In genomic region chr4:101790521-101791188, GRCh38 we compare ENCODE assay signal across 8 cellular contexts. TPM values are rescaled to one million over a fixed set of nuclear protein-coding genes. Genes with fewer than 3 reads are reported as not detected.
DNase-seq lines count a peak whose midpoint lies in the region; ATAC-seq and TF ChIP-seq lines count a peak whose summit lies in the region.

Gene BANK1 (plus strand): TSS chr4:101790730. CDS start chr4:101790881, 151 bp downstream.

- H4K20me1 ChIP-seq in BLaER1 = no peaks in the 10 kb centered on the region
- no peaks in the 10 kb centered on the region for H4K20me1 ChIP-seq in OCI-LY3 (ENCODE audit: insufficient read depth, low read length)

- H3K4me1 ChIP-seq in BLaER1 = peaks cover 29% of the 10 kb centered on the region
- peaks cover 39% of the 10 kb centered on the region for H3K4me1 ChIP-seq in OCI-LY3 (ENCODE audit: low read length)
- peaks cover 13% of the 10 kb centered on the region for H3K4me1 ChIP-seq in adipocyte (ENCODE audit: control insufficient read depth, insufficient read depth, low read length)
- H3K4me1 ChIP-seq in right cardiac atrium (ENCODE audit: control insufficient read depth, insufficient read depth, low read length) = peaks cover 1% of the 10 kb centered on the region

- peaks cover 7% of the 10 kb centered on the region; the same call in 1 of the 2 replicates for H3K9me3 ChIP-seq in BLaER1
- H3K9me3 ChIP-seq in OCI-LY3 (ENCODE audit: insufficient read depth, low read length) = no peaks in the 10 kb centered on the region
- H3K9me3 ChIP-seq in adipocyte (ENCODE audit: control insufficient read depth, low read length) = no peaks in the 10 kb centered on the region
- no peaks in the 10 kb centered on the region for H3K9me3 ChIP-seq in right cardiac atrium (ENCODE audit: control insufficient read depth, low read length)

- H3K4me3 Mint-ChIP-seq in progenitor cell of endocrine pancreas (ENCODE audit: low read depth) = peak within 1 kb of the TSS; percentile 77

- peak; percentile 75 for DNase-seq in GM19238 (ENCODE audit: insufficient read length, low spot score)
- DNase-seq in adipocyte (ENCODE audit: low read depth) = no peak
- peak; percentile 35 to 72 (median 69) for DNase-seq in right cardiac atrium
- DNase-seq in progenitor cell of endocrine pancreas (ENCODE audit: low spot score, unreplicated experiment) = peak; percentile 79
- no peak for DNase-seq in SW480 (ENCODE audit: low spot score)

- H3K9ac ChIP-seq in BLaER1 (peak within 1 kb of the TSS; percentile 52), OCI-LY3 (ENCODE audit: low read length) (peak within 1 kb of the TSS; percentile 86), adipocyte (ENCODE audit: low read length) (peak within 1 kb of the TSS; percentile 71)

- H3K79me2 ChIP-seq in OCI-LY3 (ENCODE audit: low read length) = no peaks in the 10 kb centered on the region

- TF ChIP-seq CTCF in OCI-LY3 (IDR thresholded peaks at IDR 0.05; ENCODE audit: low read depth, low read length) (peak; percentile 69), progenitor cell of endocrine pancreas (IDR thresholded peaks at IDR 0.05; ENCODE audit: unreplicated experiment) (peak; percentile 75)

- peak within 1 kb of the TSS; percentile 82 for H2AFZ ChIP-seq in OCI-LY3 (ENCODE audit: low read depth, low read length)

- H3K9me3 Mint-ChIP-seq in progenitor cell of endocrine pancreas (ENCODE audit: low read depth) = peaks cover 4% of the 10 kb centered on the region

- H3K36me3 ChIP-seq in BLaER1 (no peaks in the 10 kb centered on the region), OCI-LY3 (replicated peaks; ENCODE audit: low read depth, low read length) (no peaks in the 10 kb centered on the region), adipocyte (ENCODE audit: control insufficient read depth, insufficient read depth, low read length, severe bottlenecking) (no peaks in the 10 kb centered on the region)

- H3K4me2 ChIP-seq in BLaER1 (peak within 1 kb of the TSS; percentile 99), OCI-LY3 (ENCODE audit: low read length) (peak within 1 kb of the TSS; percentile 92)

- H3K27me3 Mint-ChIP-seq in progenitor cell of endocrine pancreas = peaks cover 14% of the 10 kb centered on the region

- peak; percentile 100 for ATAC-seq in HG03280 (IDR thresholded peaks at IDR 0.05; ENCODE audit: unreplicated experiment)
- peak; percentile 73 to 87 for ATAC-seq in right cardiac atrium

- H3K4me1 Mint-ChIP-seq in progenitor cell of endocrine pancreas (ENCODE audit: low read depth) = peaks cover 4% of the 10 kb centered on the region

- intact Hi-C loops in right cardiac atrium (cut with DNase I) = no loop called here

- H3K36me3 Mint-ChIP-seq in progenitor cell of endocrine pancreas (ENCODE audit: insufficient read depth) = no peaks in the 10 kb centered on the region

- peaks cover 6% of the 10 kb centered on the region; the same call in 1 of the 2 replicates for H3K27me3 ChIP-seq in BLaER1
- no peaks in the 10 kb centered on the region; the same call in 1 of the 2 replicates for H3K27me3 ChIP-seq in OCI-LY3 (ENCODE audit: low read depth, low read length)
- H3K27me3 ChIP-seq in adipocyte (replicated peaks; ENCODE audit: control insufficient read depth, insufficient read depth, low read length) = no peaks in the 10 kb centered on the region
- no peaks in the 10 kb centered on the region for H3K27me3 ChIP-seq in right cardiac atrium (ENCODE audit: control insufficient read depth, insufficient read depth)

- peak within 1 kb of the TSS; percentile 67 for H3K4me3 ChIP-seq in BLaER1
- H3K4me3 ChIP-seq in OCI-LY3 (ENCODE audit: low read length) = peak within 1 kb of the TSS; percentile 85
- H3K4me3 ChIP-seq in adipocyte (ENCODE audit: low read length) = peak within 1 kb of the TSS; percentile 73
- H3K4me3 ChIP-seq in right cardiac atrium (ENCODE audit: low read length) = peak within 1 kb of the TSS; percentile 44

- H3K27ac ChIP-seq in BLaER1 = peak within 1 kb of the TSS; percentile 57
- peak within 1 kb of the TSS; percentile 74 for H3K27ac ChIP-seq in OCI-LY3 (ENCODE audit: low read length)
- H3K27ac ChIP-seq in right cardiac atrium (ENCODE audit: low read length) = no peak within 1 kb of the TSS

- WGBS in right cardiac atrium = 4% methylated on average over 45 of the region's 45 CpGs

- peak within 1 kb of the TSS; percentile 89 for H3K27ac Mint-ChIP-seq in progenitor cell of endocrine pancreas

RNA-seq across cellular contexts. Expression of gene BANK1, which starts in this region (rescaled TPM):
- total RNA-seq in right cardiac atrium (1 to 10 TPM in 2 of 4 donors, under 1 TPM in 2; 0.20 to 1.3 (median 0.92) TPM), progenitor cell of endocrine pancreas (0.51 and 0.79 TPM in 2 replicates)
- 0.54 TPM for polyA plus RNA-seq in right cardiac atrium

Comparison
In these comparisons a context has a peak if more than half of its experiments do, and no peak if none do; other contexts are left out.
1. Peak in DNase-seq in progenitor cell of endocrine pancreas; RNA of the gene not detected or under 1 TPM.
2. DNase-seq: peak in GM19238 (single experiment) and right cardiac atrium (3 of 3); none in adipocyte (single experiment) and SW480 (single experiment).
3. Peak in every context shown above with its lines, with median percentiles within 50 percentile points of each other: H3K4me3 ChIP-seq and H3K9ac ChIP-seq.